Comparison of ENCODE assay signal across 1 cellular context in the genomic region with DNA sequence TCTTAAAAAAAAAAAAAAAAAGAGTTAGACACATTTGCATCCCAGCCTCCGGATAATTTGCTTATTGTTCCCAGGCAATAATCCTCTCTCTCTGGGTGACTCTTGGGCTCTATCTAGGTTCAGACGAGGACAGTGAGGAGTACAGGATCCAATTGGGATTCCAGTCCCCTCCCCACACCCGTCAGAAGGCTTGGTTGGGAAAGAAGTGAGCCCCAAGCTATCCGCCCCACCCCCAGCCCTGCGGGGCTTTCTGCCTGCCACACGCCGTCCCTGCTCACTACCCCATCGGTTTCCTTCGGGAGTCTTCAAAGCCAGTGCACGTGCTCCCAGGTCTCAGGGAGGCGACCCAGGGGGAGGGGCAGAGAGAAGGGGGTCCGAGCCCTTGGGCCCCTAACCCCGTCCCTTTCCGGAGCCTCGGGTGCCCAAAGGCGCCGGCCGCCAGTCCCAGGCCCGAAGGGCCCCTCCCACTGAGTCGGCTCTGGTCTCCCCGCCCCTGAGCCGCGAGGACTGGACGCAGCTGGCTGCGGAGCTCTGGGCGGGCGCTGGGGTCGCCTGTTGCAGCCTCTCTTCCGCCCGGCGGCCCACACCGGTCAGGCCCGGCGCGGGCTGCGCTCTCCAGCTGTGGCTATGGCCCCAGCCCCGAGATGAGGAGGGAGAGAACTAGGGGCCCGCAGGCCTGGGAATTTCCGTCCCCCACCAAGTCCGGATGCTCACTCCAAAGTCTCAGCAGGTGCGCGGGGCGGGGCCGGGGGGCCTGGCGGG.
TF ChIP-seq lines count a peak whose summit lies in the region.

No MANE protein-coding gene starts in this region.

TF ChIP-seq in HepG2, 621 proteins besides CTCF, POLR2A, EP300 and RAD21 (continued from another document and continues in another):
- TF ChIP-seq, protein P1, sequence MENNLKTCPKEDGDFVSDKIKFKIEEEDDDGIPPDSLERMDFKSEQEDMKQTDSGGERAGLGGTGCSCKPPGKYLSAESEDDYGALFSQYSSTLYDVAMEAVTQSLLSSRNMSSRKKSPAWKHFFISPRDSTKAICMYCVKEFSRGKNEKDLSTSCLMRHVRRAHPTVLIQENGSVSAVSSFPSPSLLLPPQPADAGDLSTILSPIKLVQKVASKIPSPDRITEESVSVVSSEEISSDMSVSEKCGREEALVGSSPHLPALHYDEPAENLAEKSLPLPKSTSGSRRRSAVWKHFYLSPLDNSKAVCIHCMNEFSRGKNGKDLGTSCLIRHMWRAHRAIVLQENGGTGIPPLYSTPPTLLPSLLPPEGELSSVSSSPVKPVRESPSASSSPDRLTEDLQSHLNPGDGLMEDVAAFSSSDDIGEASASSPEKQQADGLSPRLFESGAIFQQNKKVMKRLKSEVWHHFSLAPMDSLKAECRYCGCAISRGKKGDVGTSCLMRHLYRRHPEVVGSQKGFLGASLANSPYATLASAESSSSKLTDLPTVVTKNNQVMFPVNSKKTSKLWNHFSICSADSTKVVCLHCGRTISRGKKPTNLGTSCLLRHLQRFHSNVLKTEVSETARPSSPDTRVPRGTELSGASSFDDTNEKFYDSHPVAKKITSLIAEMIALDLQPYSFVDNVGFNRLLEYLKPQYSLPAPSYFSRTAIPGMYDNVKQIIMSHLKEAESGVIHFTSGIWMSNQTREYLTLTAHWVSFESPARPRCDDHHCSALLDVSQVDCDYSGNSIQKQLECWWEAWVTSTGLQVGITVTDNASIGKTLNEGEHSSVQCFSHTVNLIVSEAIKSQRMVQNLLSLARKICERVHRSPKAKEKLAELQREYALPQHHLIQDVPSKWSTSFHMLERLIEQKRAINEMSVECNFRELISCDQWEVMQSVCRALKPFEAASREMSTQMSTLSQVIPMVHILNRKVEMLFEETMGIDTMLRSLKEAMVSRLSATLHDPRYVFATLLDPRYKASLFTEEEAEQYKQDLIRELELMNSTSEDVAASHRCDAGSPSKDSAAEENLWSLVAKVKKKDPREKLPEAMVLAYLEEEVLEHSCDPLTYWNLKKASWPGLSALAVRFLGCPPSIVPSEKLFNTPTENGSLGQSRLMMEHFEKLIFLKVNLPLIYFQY (CRISPR knock-in tag; IDR thresholded peaks at IDR 0.05; ENCODE audit: borderline replicate concordance), result peak; percentile 71
- 0 out of 2 replicates have a peak, but pooled peaks have one; percentile 49 for TF ChIP-seq ISX (CRISPR knock-in tag; conservative IDR thresholded peaks at IDR 0.05)
- TF ChIP-seq ETV5 (CRISPR knock-in tag; IDR thresholded peaks at IDR 0.05; ENCODE audit: borderline replicate concordance), result peak; percentile 84
- TF ChIP-seq, protein P2, sequence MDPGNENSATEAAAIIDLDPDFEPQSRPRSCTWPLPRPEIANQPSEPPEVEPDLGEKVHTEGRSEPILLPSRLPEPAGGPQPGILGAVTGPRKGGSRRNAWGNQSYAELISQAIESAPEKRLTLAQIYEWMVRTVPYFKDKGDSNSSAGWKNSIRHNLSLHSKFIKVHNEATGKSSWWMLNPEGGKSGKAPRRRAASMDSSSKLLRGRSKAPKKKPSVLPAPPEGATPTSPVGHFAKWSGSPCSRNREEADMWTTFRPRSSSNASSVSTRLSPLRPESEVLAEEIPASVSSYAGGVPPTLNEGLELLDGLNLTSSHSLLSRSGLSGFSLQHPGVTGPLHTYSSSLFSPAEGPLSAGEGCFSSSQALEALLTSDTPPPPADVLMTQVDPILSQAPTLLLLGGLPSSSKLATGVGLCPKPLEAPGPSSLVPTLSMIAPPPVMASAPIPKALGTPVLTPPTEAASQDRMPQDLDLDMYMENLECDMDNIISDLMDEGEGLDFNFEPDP (CRISPR knock-in tag; conservative IDR thresholded peaks at IDR 0.05), result no peak
- peak; percentile 81 for TF ChIP-seq MAX (IDR thresholded peaks at IDR 0.05)
- peak; percentile 84 for TF ChIP-seq ZSCAN29 (CRISPR knock-in tag; conservative IDR thresholded peaks at IDR 0.05)
- TF ChIP-seq FOXK1 (CRISPR knock-in tag; IDR thresholded peaks at IDR 0.05; ENCODE audit: borderline replicate concordance, low read depth), result 0 out of 2 replicates have a peak, but pooled peaks have one; percentile 34
- TF ChIP-seq ZNF782 (CRISPR knock-in tag; IDR thresholded peaks at IDR 0.05; ENCODE audit: borderline replicate concordance), result peak; percentile 47; the same call in 1 of the 2 replicates
- TF ChIP-seq ZNF775 (CRISPR knock-in tag; IDR thresholded peaks at IDR 0.05; ENCODE audit: borderline replicate concordance), result 0 out of 2 replicates have a peak, but pooled peaks have one; percentile 54
- peak; percentile 33; the same call in 1 of the 2 replicates for TF ChIP-seq ZNF367 (CRISPR knock-in tag; IDR thresholded peaks at IDR 0.05; ENCODE audit: borderline replicate concordance)
- 0 out of 2 replicates have a peak, but pooled peaks have one; percentile 55 for TF ChIP-seq PRMT3 (CRISPR knock-in tag; IDR thresholded peaks at IDR 0.05; ENCODE audit: borderline replicate concordance, low read depth)
- TF ChIP-seq MIXL1 (CRISPR knock-in tag; IDR thresholded peaks at IDR 0.05), result no peak
- no peak for TF ChIP-seq NPAS2 (CRISPR knock-in tag; IDR thresholded peaks at IDR 0.05; ENCODE audit: borderline replicate concordance)
- no peak for TF ChIP-seq HOXA9 (CRISPR knock-in tag; IDR thresholded peaks at IDR 0.05; ENCODE audit: borderline replicate concordance)
- TF ChIP-seq AGO1 (IDR thresholded peaks at IDR 0.05; ENCODE audit: low read depth, low read length, poor library complexity, severe bottlenecking), result no peak
- TF ChIP-seq ZFP36L2 (CRISPR knock-in tag; IDR thresholded peaks at IDR 0.05), result no peak
- TF ChIP-seq IKZF5 (CRISPR knock-in tag; IDR thresholded peaks at IDR 0.05), result peak; percentile 87; the same call in 1 of the 2 replicates
- TF ChIP-seq MXD1 (CRISPR knock-in tag; IDR thresholded peaks at IDR 0.05), result peak; percentile 72; the same call in 1 of the 2 replicates
- no peak for TF ChIP-seq SOX6 (IDR thresholded peaks at IDR 0.05)
- TF ChIP-seq SOX6 (CRISPR knock-in tag; IDR thresholded peaks at IDR 0.05), result no peak; the same call in 1 of the 2 replicates
- no peak for TF ChIP-seq SP2 (CRISPR knock-in tag; IDR thresholded peaks at IDR 0.05)
- 0 out of 2 replicates have a peak, but pooled peaks have one; percentile 68 for TF ChIP-seq ZFP62 (CRISPR knock-in tag; IDR thresholded peaks at IDR 0.05)
- no peak for TF ChIP-seq TSC22D2 (CRISPR knock-in tag; IDR thresholded peaks at IDR 0.05; ENCODE audit: borderline replicate concordance)
- peak; percentile 70; the same call in 1 of the 2 replicates for TF ChIP-seq SIN3A (IDR thresholded peaks at IDR 0.05; ENCODE audit: borderline replicate concordance, low read depth, low read length)
- no peak for TF ChIP-seq ATRX (CRISPR knock-in tag; IDR thresholded peaks at IDR 0.05; ENCODE audit: borderline replicate concordance)
- peak; percentile 48; the same call in 1 of the 2 replicates for TF ChIP-seq ARID5B (CRISPR knock-in tag; IDR thresholded peaks at IDR 0.05)
- TF ChIP-seq, protein P3, sequence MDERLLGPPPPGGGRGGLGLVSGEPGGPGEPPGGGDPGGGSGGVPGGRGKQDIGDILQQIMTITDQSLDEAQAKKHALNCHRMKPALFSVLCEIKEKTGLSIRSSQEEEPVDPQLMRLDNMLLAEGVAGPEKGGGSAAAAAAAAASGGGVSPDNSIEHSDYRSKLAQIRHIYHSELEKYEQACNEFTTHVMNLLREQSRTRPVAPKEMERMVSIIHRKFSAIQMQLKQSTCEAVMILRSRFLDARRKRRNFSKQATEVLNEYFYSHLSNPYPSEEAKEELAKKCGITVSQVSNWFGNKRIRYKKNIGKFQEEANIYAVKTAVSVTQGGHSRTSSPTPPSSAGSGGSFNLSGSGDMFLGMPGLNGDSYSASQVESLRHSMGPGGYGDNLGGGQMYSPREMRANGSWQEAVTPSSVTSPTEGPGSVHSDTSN (CRISPR knock-in tag; IDR thresholded peaks at IDR 0.05), result no peak
- TF ChIP-seq ISL2 (CRISPR knock-in tag; IDR thresholded peaks at IDR 0.05), result peak; percentile 71; the same call in 1 of the 2 replicates
- no peak for TF ChIP-seq TCF7 (IDR thresholded peaks at IDR 0.05; ENCODE audit: low read depth)
- TF ChIP-seq, protein P4, sequence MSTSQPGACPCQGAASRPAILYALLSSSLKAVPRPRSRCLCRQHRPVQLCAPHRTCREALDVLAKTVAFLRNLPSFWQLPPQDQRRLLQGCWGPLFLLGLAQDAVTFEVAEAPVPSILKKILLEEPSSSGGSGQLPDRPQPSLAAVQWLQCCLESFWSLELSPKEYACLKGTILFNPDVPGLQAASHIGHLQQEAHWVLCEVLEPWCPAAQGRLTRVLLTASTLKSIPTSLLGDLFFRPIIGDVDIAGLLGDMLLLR (CRISPR knock-in tag; IDR thresholded peaks at IDR 0.05), result no peak
- no peak for TF ChIP-seq ZNF879 (CRISPR knock-in tag; IDR thresholded peaks at IDR 0.05)
- no peak for TF ChIP-seq TBL1XR1 (IDR thresholded peaks at IDR 0.05; ENCODE audit: borderline replicate concordance, low read length, partially characterized antibody)
- no peak for TF ChIP-seq JUND (CRISPR knock-in tag; IDR thresholded peaks at IDR 0.05)
- no peak for TF ChIP-seq SMARCC2 (IDR thresholded peaks at IDR 0.05)
- TF ChIP-seq ZNF570 (CRISPR knock-in tag; IDR thresholded peaks at IDR 0.05; ENCODE audit: borderline replicate concordance), result no peak
- peak; percentile 66; the same call in 1 of the 2 replicates for TF ChIP-seq THAP7 (CRISPR knock-in tag; IDR thresholded peaks at IDR 0.05)
- no peak for TF ChIP-seq SUZ12 (IDR thresholded peaks at IDR 0.05; ENCODE audit: low read depth, low read length)
- 0 out of 2 replicates have a peak, but pooled peaks have one; percentile 14 for TF ChIP-seq HHEX (CRISPR knock-in tag; IDR thresholded peaks at IDR 0.05)
- TF ChIP-seq ZFP36 (IDR thresholded peaks at IDR 0.05; ENCODE audit: borderline replicate concordance, low read depth, low read length, partially characterized antibody), result no peak
- no peak for TF ChIP-seq MZF1 (CRISPR knock-in tag; IDR thresholded peaks at IDR 0.05; ENCODE audit: borderline replicate concordance)
